ENCODE assay signal across 8 cellular contexts in the genomic region with DNA sequence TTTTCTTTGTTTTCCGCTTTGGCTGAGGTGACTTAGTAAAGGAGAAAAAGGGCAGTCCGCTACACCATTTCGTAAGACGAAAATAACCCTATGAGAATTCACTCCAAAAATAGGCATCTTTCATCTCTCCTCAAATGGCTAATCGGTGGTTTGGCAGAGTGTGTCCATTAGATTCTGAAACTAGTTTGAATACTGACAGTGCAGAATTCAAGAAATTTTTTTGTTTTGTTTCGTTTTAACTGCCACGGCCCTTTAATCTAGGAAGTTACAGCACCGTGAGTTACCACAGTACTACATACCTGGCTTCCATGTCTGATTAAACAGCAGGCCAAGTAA.
DNase-seq lines count a peak whose midpoint lies in the region; ATAC-seq, FAIRE-seq and TF ChIP-seq lines count a peak whose summit lies in the region.

No MANE protein-coding gene starts in this region.

- peak overlapping the region; percentile 92 to 99 (median 98) for H3K4me3 Mint-ChIP-seq in naive thymus-derived CD8-positive, alpha-beta T cell

- no peaks in the 10 kb centered on the region for H3K9me3 ChIP-seq in esophagus (ENCODE audit: control insufficient read depth in 2 of 2, insufficient read depth in 1 of 2, low read depth in 1 of 2, low read length in 1 of 2)

- H3K4me1 ChIP-seq in esophagus (ENCODE audit: control insufficient read depth in 2 of 2, insufficient read depth in 2 of 2, low read length in 1 of 2), result no peaks in the 10 kb centered on the region

- peaks cover 0 to 5% (median 0%) of the 10 kb centered on the region in 9 donors for H3K9me3 Mint-ChIP-seq in naive thymus-derived CD8-positive, alpha-beta T cell

- no peaks in the 10 kb centered on the region for H3K27me3 ChIP-seq in esophagus (ENCODE audit: control insufficient read depth in 1 of 2, insufficient read depth in 2 of 2, low read length in 2 of 2)

- DNase-seq in DMS153 (lab: John Stamatoyannopoulos, UW) (peak; percentile 28), GM19239 (ENCODE audit: insufficient read length, low spot score) (peak; percentile 39), NCI-H2196 treated with DMSO at 0.1 percent for 48 hours (lab: John Stamatoyannopoulos, UW; ENCODE audit: unreplicated experiment) (no peak)
- DNase-seq in naive thymus-derived CD8-positive, alpha-beta T cell, result peak in 2 of 10 donors; percentile 2 to 52
- no peak for DNase-seq in stimulated activated CD8-positive, alpha-beta memory T cell treated with anti-CD3 and anti-CD28 coated beads, Interleukin-4, amount 100 ng/mL, for 48 hours

- H3K36me3 ChIP-seq in esophagus (ENCODE audit: control insufficient read depth in 2 of 2, insufficient read depth in 2 of 2, low read length in 1 of 2), result no peaks in the 10 kb centered on the region

- POLR2A ChIA-PET in naive thymus-derived CD8-positive, alpha-beta T cell (lab: Charles Lee), result no interaction called here

- H3K4me1 Mint-ChIP-seq in naive thymus-derived CD8-positive, alpha-beta T cell, result peaks cover 5 to 18% (median 14%) of the 10 kb centered on the region in 4 donors

- peak overlapping the region; percentile 95 to 100 for H3K4me3 ChIP-seq in esophagus (ENCODE audit: low read depth in 1 of 2, low read length in 2 of 2)

- H3K27me3 Mint-ChIP-seq in naive thymus-derived CD8-positive, alpha-beta T cell, result peaks cover 0 to 2% (median 0%) of the 10 kb centered on the region in 5 donors

- peak overlapping the region; percentile 87 to 96 (median 93) for H3K27ac Mint-ChIP-seq in naive thymus-derived CD8-positive, alpha-beta T cell

- H3K36me3 Mint-ChIP-seq in naive thymus-derived CD8-positive, alpha-beta T cell, result peaks cover 0 to 2% (median 0%) of the 10 kb centered on the region in 3 donors

- 0 to 1% methylated on average over 8 of the region's 8 CpGs for WGBS in esophagus, 2 donors

- peak; percentile 67 for ATAC-seq in HG03175 (IDR thresholded peaks at IDR 0.05; ENCODE audit: unreplicated experiment)
- peak; percentile 49 for ATAC-seq in SK-N-SH treated with all-trans-retinoic acid at 6 μM for 48 hours
- ATAC-seq in naive thymus-derived CD8-positive, alpha-beta T cell, result peak; percentile 22 to 28

- H3K27ac ChIP-seq in esophagus (ENCODE audit: low read depth in 2 of 2, low read length in 1 of 2), result peak overlapping the region; percentile 98 to 99

- peak; percentile 98 for FAIRE-seq in GM19239 (lab: Jason Lieb, UNC)

TF ChIP-seq in SK-N-SH treated with all-trans-retinoic acid at 6 μM for 48 hours, 23 proteins besides CTCF, POLR2A, EP300 and RAD21:
- TF ChIP-seq PATZ1 (CRISPR knock-in tag; IDR thresholded peaks at IDR 0.05; ENCODE audit: borderline replicate concordance), result no peak
- TF ChIP-seq ARNTL (CRISPR knock-in tag; IDR thresholded peaks at IDR 0.05; ENCODE audit: borderline replicate concordance, low read depth), result no peak
- TF ChIP-seq, protein P1, sequence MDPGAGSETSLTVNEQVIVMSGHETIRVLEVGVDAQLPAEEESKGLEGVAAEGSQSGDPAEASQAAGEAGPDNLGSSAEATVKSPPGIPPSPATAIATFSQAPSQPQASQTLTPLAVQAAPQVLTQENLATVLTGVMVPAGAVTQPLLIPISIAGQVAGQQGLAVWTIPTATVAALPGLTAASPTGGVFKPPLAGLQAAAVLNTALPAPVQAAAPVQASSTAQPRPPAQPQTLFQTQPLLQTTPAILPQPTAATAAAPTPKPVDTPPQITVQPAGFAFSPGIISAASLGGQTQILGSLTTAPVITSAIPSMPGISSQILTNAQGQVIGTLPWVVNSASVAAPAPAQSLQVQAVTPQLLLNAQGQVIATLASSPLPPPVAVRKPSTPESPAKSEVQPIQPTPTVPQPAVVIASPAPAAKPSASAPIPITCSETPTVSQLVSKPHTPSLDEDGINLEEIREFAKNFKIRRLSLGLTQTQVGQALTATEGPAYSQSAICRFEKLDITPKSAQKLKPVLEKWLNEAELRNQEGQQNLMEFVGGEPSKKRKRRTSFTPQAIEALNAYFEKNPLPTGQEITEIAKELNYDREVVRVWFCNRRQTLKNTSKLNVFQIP (CRISPR knock-in tag; IDR thresholded peaks at IDR 0.05; ENCODE audit: borderline replicate concordance, low read depth), result no peak
- TF ChIP-seq ZNF70 (CRISPR knock-in tag; IDR thresholded peaks at IDR 0.05), result no peak
- no peak for TF ChIP-seq ZNF8 (CRISPR knock-in tag; IDR thresholded peaks at IDR 0.05)
- TF ChIP-seq RARB (CRISPR knock-in tag; IDR thresholded peaks at IDR 0.05), result no peak
- TF ChIP-seq, protein P2, sequence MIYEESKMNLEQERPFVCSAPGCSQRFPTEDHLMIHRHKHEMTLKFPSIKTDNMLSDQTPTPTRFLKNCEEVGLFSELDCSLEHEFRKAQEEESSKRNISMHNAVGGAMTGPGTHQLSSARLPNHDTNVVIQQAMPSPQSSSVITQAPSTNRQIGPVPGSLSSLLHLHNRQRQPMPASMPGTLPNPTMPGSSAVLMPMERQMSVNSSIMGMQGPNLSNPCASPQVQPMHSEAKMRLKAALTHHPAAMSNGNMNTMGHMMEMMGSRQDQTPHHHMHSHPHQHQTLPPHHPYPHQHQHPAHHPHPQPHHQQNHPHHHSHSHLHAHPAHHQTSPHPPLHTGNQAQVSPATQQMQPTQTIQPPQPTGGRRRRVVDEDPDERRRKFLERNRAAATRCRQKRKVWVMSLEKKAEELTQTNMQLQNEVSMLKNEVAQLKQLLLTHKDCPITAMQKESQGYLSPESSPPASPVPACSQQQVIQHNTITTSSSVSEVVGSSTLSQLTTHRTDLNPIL (CRISPR knock-in tag; IDR thresholded peaks at IDR 0.05; ENCODE audit: low read depth), result no peak
- no peak for TF ChIP-seq OSR1 (CRISPR knock-in tag; IDR thresholded peaks at IDR 0.05)
- TF ChIP-seq TSHZ2 (CRISPR knock-in tag; IDR thresholded peaks at IDR 0.05), result no peak
- TF ChIP-seq PPARA (CRISPR knock-in tag; IDR thresholded peaks at IDR 0.05; ENCODE audit: borderline replicate concordance), result no peak
- TF ChIP-seq CSDC2 (CRISPR knock-in tag; IDR thresholded peaks at IDR 0.05), result no peak
TF ChIP-seq in SK-N-SH treated with all-trans-retinoic acid at 6 μM for 48 hours: peak in this region for 0.

Comparison
In these comparisons a context has a peak if more than half of its experiments do, and no peak if none do; other contexts are left out.
1. DNase-seq: peak in DMS153 (single experiment) and GM19239 (single experiment); none in stimulated activated CD8-positive, alpha-beta memory T cell treated with anti-CD3 and anti-CD28 coated beads, Interleukin-4, amount 100 ng/mL, for 48 hours (single experiment) and NCI-H2196 treated with DMSO at 0.1 percent for 48 hours (single experiment).
2. Peak in every context shown above with its lines, with median percentiles within 50 percentile points of each other: ATAC-seq.